Comparison of ENCODE assay signal across 8 cellular contexts in the genomic region with DNA sequence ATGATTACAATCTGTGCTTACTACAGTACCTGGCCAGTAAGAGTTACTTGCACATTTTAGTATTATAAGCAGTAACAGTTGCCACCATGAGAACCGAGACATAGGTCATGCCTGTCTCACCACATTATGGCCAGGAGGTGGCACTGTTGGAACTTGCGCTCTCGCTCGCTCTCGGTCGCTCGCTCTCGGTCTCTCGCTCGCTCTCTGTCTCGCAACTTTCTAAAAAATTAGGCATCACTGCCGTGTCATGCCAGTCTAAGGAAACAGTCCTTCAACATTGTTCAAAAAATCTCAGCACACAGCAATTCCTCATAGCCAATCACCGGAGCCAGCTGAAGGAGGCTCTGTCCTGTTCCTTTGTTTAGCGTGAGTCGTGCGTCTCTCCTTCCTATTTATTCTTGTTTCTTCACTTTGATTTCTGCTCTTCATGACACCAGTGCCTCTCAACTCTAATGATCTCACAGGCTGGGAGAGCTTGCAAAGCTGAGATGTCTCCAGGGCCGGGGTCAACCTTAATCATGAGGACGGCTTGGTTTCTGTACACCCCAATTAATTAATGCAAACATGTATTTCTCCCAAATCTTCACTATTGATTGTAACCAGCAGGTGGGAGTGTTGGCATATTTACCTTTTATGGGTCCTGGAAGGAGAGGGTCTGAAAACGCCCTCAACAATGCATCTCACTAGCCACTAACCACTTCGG. TPM values are rescaled to one million over a fixed set of nuclear protein-coding genes. Genes with fewer than 3 reads are reported as not detected.
A peak's percentile ranks its signal among the peaks of the same experiment; 100 is the strongest.
DNase-seq lines count a peak whose midpoint lies in the region; ATAC-seq lines count a peak whose summit lies in the region.

No MANE protein-coding gene starts in this region.

- DNase-seq in GM19238 (ENCODE audit: insufficient read length, low spot score), result peak; percentile 61
- peak; percentile 71 for DNase-seq in NCI-H460 (ENCODE audit: extremely low read depth, low read depth)
- DNase-seq in activated CD4-positive, alpha-beta T cell treated with anti-CD3 and anti-CD28 coated beads for 48 hours, result peak; percentile 72
- peak; percentile 90 for DNase-seq in dermis blood vessel endothelial cell
- peak; percentile 95 for DNase-seq in left kidney (ENCODE audit: low read depth, low spot score)
- peak; percentile 60 for DNase-seq in stimulated activated CD4-positive, alpha-beta T cell treated with anti-CD3 and anti-CD28 coated beads, Interleukin-1b, Interleukin-23, amount 100 ng/mL, for 48 hours

- H3K4me3 ChIP-seq in BLaER1, result peak overlapping the region; percentile 69

- peak overlapping the region; percentile 85 for H3K4me2 ChIP-seq in BLaER1

- peaks cover 46% of the 10 kb centered on the region for H3K4me1 ChIP-seq in BLaER1

- peak; percentile 92 for ATAC-seq in HG03378 (IDR thresholded peaks at IDR 0.05; ENCODE audit: unreplicated experiment)

- H3K27me3 ChIP-seq in BLaER1, result peaks cover 13% of the 10 kb centered on the region

- H3K27ac ChIP-seq in BLaER1, result no peak overlapping the region

- H3K36me3 ChIP-seq in BLaER1, result no peaks in the 10 kb centered on the region

- no peaks in the 10 kb centered on the region for H3K9me3 ChIP-seq in BLaER1

- H4K20me1 ChIP-seq in BLaER1, result peaks cover 8% of the 10 kb centered on the region

- peak overlapping the region; percentile 68; the same call in 1 of the 2 replicates for H3K9ac ChIP-seq in BLaER1

RNA-seq across cellular contexts. Expression of a gene that starts 6.3 kb away (rescaled TPM):
- total RNA-seq in NCI-H460 (2014; rRNA removed; shearing (Covaris generic)), result 0.02 and 0.29 TPM in 2 replicates
- polyA plus RNA-seq in NCI-H460 (2014; cell fraction: nucleus; rRNA removed), result not detected in 2 replicates
- not detected in 2 replicates for total RNA-seq in dermis blood vessel endothelial cell

RNA-seq across cellular contexts. Expression of a gene that starts 13.8 kb away (rescaled TPM):
- 0.05 and 0.06 TPM in 2 replicates for total RNA-seq in NCI-H460 (2014; rRNA removed; shearing (Covaris generic))
- polyA plus RNA-seq in NCI-H460 (2014; cell fraction: nucleus; rRNA removed), result 0.07 TPM in 1 of 2 replicates, not detected in the other
- total RNA-seq in dermis blood vessel endothelial cell, result 2.7 and 4.6 TPM in 2 replicates
